8 cellular contexts compared by ENCODE assay signal in genomic region chr16:9008335-9009260, GRCh38. TPM values are rescaled to one million over a fixed set of nuclear protein-coding genes. Genes with fewer than 3 reads are reported as not detected.
DNase-seq lines count a peak whose midpoint lies in the region; ATAC-seq lines count a peak whose summit lies in the region.

No MANE protein-coding gene starts in this region.

- no peak overlapping the region for H3K4me3 Mint-ChIP-seq in activated CD8-positive, alpha-beta T cell treated with anti-CD3 and anti-CD28 coated beads, Interleukin-2, amount 10 ng/mL, durations not matched to agents 7 days and 5 days
- H3K4me3 Mint-ChIP-seq in effector memory CD8-positive, alpha-beta T cell = peak overlapping the region in 1 of 2 donors; percentile 33

- CTCF ChIA-PET in activated CD8-positive, alpha-beta T cell treated with anti-CD3 and anti-CD28 coated beads, Interleukin-2, amount 10 ng/mL, durations not matched to agents 7 days and 5 days (lab: Charles Lee) = interaction anchor here (0.6 to 3.2 kb wide), 47 partner anchors 9 to 441 kb away, joined by 3 to 66 read pairs (median 5); partner anchors contain the start of genes CARHSP1 and USP7

- H3K27ac Mint-ChIP-seq in activated CD8-positive, alpha-beta T cell treated with anti-CD3 and anti-CD28 coated beads, Interleukin-2, amount 10 ng/mL, durations not matched to agents 7 days and 5 days = no peak overlapping the region
- H3K27ac Mint-ChIP-seq in effector memory CD8-positive, alpha-beta T cell = no peak overlapping the region

- peak; percentile 64 for DNase-seq in activated gamma-delta T cell treated with Interleukin-2 at 50 U/mL for 16 hours
- no peak for DNase-seq in activated gamma-delta T cell (lab: John Stamatoyannopoulos, UW)
- peak; percentile 43 to 85 for DNase-seq in NCI-H526 (lab: John Stamatoyannopoulos, UW)
- peak; percentile 77 for DNase-seq in activated CD8-positive, alpha-beta T cell treated with anti-CD3 and anti-CD28 coated beads, Interleukin-2, amount 10 ng/mL, durations not matched to agents 7 days and 5 days
- peak; percentile 48 to 56 (median 50) for DNase-seq in effector memory CD8-positive, alpha-beta T cell
- peak; percentile 42 for DNase-seq in midbrain (lab: John Stamatoyannopoulos, UW)
- DNase-seq in stimulated activated CD8-positive, alpha-beta memory T cell treated with anti-CD3 and anti-CD28 coated beads, Interleukin-15, amount 100 ng/mL, for 48 hours (ENCODE audit: low read depth in 2 of 2) = peak; percentile 51 to 55

- POLR2A ChIA-PET in activated CD8-positive, alpha-beta T cell treated with anti-CD3 and anti-CD28 coated beads, Interleukin-2, amount 10 ng/mL, durations not matched to agents 7 days and 5 days (lab: Charles Lee) = interaction anchor here (0.8 kb wide), 1 partner anchor 83 kb away, joined by 3 read pairs; the partner anchor contains the start of gene HAPSTR1

- peaks cover 16% of the 10 kb centered on the region for H3K27me3 Mint-ChIP-seq in activated CD8-positive, alpha-beta T cell treated with anti-CD3 and anti-CD28 coated beads, Interleukin-2, amount 10 ng/mL, durations not matched to agents 7 days and 5 days (ENCODE audit: low read depth)
- H3K27me3 Mint-ChIP-seq in effector memory CD8-positive, alpha-beta T cell = peaks cover 26 to 40% of the 10 kb centered on the region in 2 donors

- no peaks in the 10 kb centered on the region for H3K9me3 Mint-ChIP-seq in activated CD8-positive, alpha-beta T cell treated with anti-CD3 and anti-CD28 coated beads, Interleukin-2, amount 10 ng/mL, durations not matched to agents 7 days and 5 days (ENCODE audit: insufficient read depth)
- no peaks in the 10 kb centered on the region for H3K9me3 Mint-ChIP-seq in effector memory CD8-positive, alpha-beta T cell

- peaks cover 2% of the 10 kb centered on the region for H3K36me3 Mint-ChIP-seq in activated CD8-positive, alpha-beta T cell treated with anti-CD3 and anti-CD28 coated beads, Interleukin-2, amount 10 ng/mL, durations not matched to agents 7 days and 5 days (ENCODE audit: low read depth)
- peaks cover 3% of the 10 kb centered on the region for H3K36me3 Mint-ChIP-seq in effector memory CD8-positive, alpha-beta T cell (ENCODE audit: insufficient read depth)

- peak; percentile 87 for ATAC-seq in HG03066 (IDR thresholded peaks at IDR 0.05; ENCODE audit: low read depth, unreplicated experiment)
- ATAC-seq in activated CD8-positive, alpha-beta T cell treated with anti-CD3 and anti-CD28 coated beads, Interleukin-2, amount 10 ng/mL, durations not matched to agents 7 days and 5 days = peak; percentile 99
- ATAC-seq in effector memory CD8-positive, alpha-beta T cell (replicated peaks) = peak; percentile 91

- peaks cover 4% of the 10 kb centered on the region for H3K4me1 Mint-ChIP-seq in activated CD8-positive, alpha-beta T cell treated with anti-CD3 and anti-CD28 coated beads, Interleukin-2, amount 10 ng/mL, durations not matched to agents 7 days and 5 days (ENCODE audit: low read depth)
- peaks cover 4 to 8% of the 10 kb centered on the region in 2 donors for H3K4me1 Mint-ChIP-seq in effector memory CD8-positive, alpha-beta T cell (ENCODE audit: low read depth in 2 of 2)

RNA-seq across cellular contexts. Expression of gene USP7, which starts 44.9 kb away (rescaled TPM):
- 100 to 1,000 TPM; 134 to 144 TPM for total RNA-seq in activated CD8-positive, alpha-beta T cell treated with anti-CD3 and anti-CD28 coated beads, Interleukin-2, amount 10 ng/mL, durations not matched to agents 7 days and 5 days
